16 cellular contexts compared by ENCODE assay signal in genomic region chr20:62489940-62490263, GRCh38. TPM values are rescaled to one million over a fixed set of nuclear protein-coding genes. Genes with fewer than 3 reads are reported as not detected.
DNase-seq lines count a peak whose midpoint lies in the region; ATAC-seq, FAIRE-seq and TF ChIP-seq lines count a peak whose summit lies in the region.
"Had no signal": no experiment of that assay in that cellular context is flagged by ENCODE, and none has a peak within 500 bp of the region (broad histone marks: within the 10 kb centered on the region; RNA-seq: fewer than 3 reads in every experiment).

No MANE protein-coding gene starts in this region.

- H2AFZ ChIP-seq in HCT116 (ENCODE audit: low read depth, low read length, poor library complexity, severe bottlenecking): no peak overlapping the region
- H2AFZ ChIP-seq in keratinocyte (ENCODE audit: control insufficient read depth, low read length): no peak overlapping the region

- no peak overlapping the region for H3K27ac ChIP-seq in BLaER1
- no peak overlapping the region for H3K27ac ChIP-seq in HCT116 (ENCODE audit: low read depth, low read length)
- peak overlapping the region; percentile 33 for H3K27ac ChIP-seq in WERI-Rb-1
- H3K27ac ChIP-seq in keratinocyte (ENCODE audit: control insufficient read depth, insufficient read depth, low read length): no peak overlapping the region

- H3K4me2 ChIP-seq in BLaER1 (peak overlapping the region; percentile 63), HCT116 (ENCODE audit: low read length) (peak overlapping the region; percentile 49), keratinocyte (ENCODE audit: control insufficient read depth, extremely low read depth, insufficient read depth, low read depth, low read length) (peak overlapping the region; percentile 91)

- POLR2A ChIA-PET in HCT116 (lab: Charles Lee): no interaction called here

- H3K4me3 ChIP-seq in BLaER1 (no peak overlapping the region), HCT116 (replicated peaks in 1 of 2; ENCODE audit: low read depth in 1 of 2, low read length in 2 of 2) (no peak overlapping the region), WERI-Rb-1 (ENCODE audit: low read depth, low read length) (no peak overlapping the region), keratinocyte (ENCODE audit: control insufficient read depth in 2 of 3, extremely low read depth in 1 of 3, insufficient read depth in 2 of 3, low read depth in 1 of 3, low read length in 3 of 3) (peak overlapping the region in 1 of 3 experiments; percentile 54)

- H4K20me1 ChIP-seq in BLaER1: peaks cover 11% of the 10 kb centered on the region; the same call in 1 of the 2 replicates
- H4K20me1 ChIP-seq in HCT116 (ENCODE audit: insufficient read depth): no peaks in the 10 kb centered on the region
- H4K20me1 ChIP-seq in keratinocyte (ENCODE audit: control insufficient read depth, extremely low read depth, insufficient read depth, low read length): no peaks in the 10 kb centered on the region

- DNase-seq in HCT116 (ENCODE audit: low read depth, low spot score): no peak
- DNase-seq in WERI-Rb-1: no peak
- no peak for DNase-seq in keratinocyte (ENCODE audit: low read depth, low spot score)
- DNase-seq: BE2C; CD8-positive, alpha-beta memory T cell; DMS53; GF-D8; GOT3; H9 had no signal

- RAD21 ChIA-PET in HCT116 (lab: Charles Lee; ENCODE audit: low non-redundant PET in 1 of 2, low total read pairs in 2 of 2, uncharacterized antibody in 2 of 2, unreplicated experiment in 2 of 2): no interaction called here

- no peak overlapping the region for H3K9ac ChIP-seq in BLaER1
- no peak overlapping the region for H3K9ac ChIP-seq in HCT116 (ENCODE audit: low read length)
- peak overlapping the region; percentile 66 for H3K9ac ChIP-seq in keratinocyte (ENCODE audit: control insufficient read depth, extremely low read depth, insufficient read depth, low read length)

- no peak for TF ChIP-seq CTCF in HCT116 (IDR thresholded peaks at IDR 0.05 in 2 of 3, conservative IDR thresholded peaks at IDR 0.05 in 1 of 3; ENCODE audit: borderline replicate concordance in 1 of 3, insufficient read depth in 1 of 3, low read depth in 2 of 3, low read length in 2 of 3)
- TF ChIP-seq CTCF in WERI-Rb-1 (IDR thresholded peaks at IDR 0.05; ENCODE audit: low read depth, low read length): no peak
- TF ChIP-seq CTCF in keratinocyte (optimal IDR thresholded peaks at IDR 0.05 in 1 of 3, IDR thresholded peaks at IDR 0.05 in 1 of 3, conservative IDR thresholded peaks at IDR 0.05 in 1 of 3; ENCODE audit: extremely low read depth in 1 of 3, insufficient read depth in 2 of 3, low read length in 3 of 3): no peak

- BruUV-seq in HCT116 (replicated peaks; lab: Mats Ljungman, UMichigan): no TSS peak

- intact Hi-C loops in HCT116 (cut with micrococcal nuclease): no loop called here

- TF ChIP-seq RAD21 in HCT116 (IDR thresholded peaks at IDR 0.05; ENCODE audit: low read depth): no peak

- TF ChIP-seq POLR2A in HCT116 (IDR thresholded peaks at IDR 0.05; ENCODE audit: borderline replicate concordance, extremely low read depth, insufficient read depth, insufficient read length): no peak

- no peaks in the 10 kb centered on the region for H3K79me2 ChIP-seq in HCT116 (ENCODE audit: insufficient read depth, low read length)
- no peaks in the 10 kb centered on the region for H3K79me2 ChIP-seq in keratinocyte (ENCODE audit: control insufficient read depth, insufficient read depth, low read length)

- H3K4me1 ChIP-seq in BLaER1 (peaks cover 69% of the 10 kb centered on the region), HCT116 (ENCODE audit: control insufficient read depth in 1 of 2, insufficient read depth in 2 of 2, low read length in 2 of 2) (peaks cover 10 to 23% of the 10 kb centered on the region in 2 experiments; a peak in 3 of 4 replicates), keratinocyte (ENCODE audit: control insufficient read depth, extremely low read depth, insufficient read depth, low read length) (peaks cover 17% of the 10 kb centered on the region)

- no peaks in the 10 kb centered on the region for H3K9me1 ChIP-seq in keratinocyte (ENCODE audit: control insufficient read depth, extremely low read depth, insufficient read depth, low read length)

- H3K9me3 ChIP-seq in BLaER1: peaks cover 8% of the 10 kb centered on the region
- no peaks in the 10 kb centered on the region for H3K9me3 ChIP-seq in HCT116 (ENCODE audit: control insufficient read depth in 1 of 2, insufficient read depth in 1 of 2, low read depth in 1 of 2, low read length in 2 of 2)
- H3K9me3 ChIP-seq in WERI-Rb-1 (ENCODE audit: severe bottlenecking): no peaks in the 10 kb centered on the region
- no peaks in the 10 kb centered on the region for H3K9me3 ChIP-seq in keratinocyte (ENCODE audit: control insufficient read depth, low read depth, low read length)
- H3K9me3 ChIP-seq: BE2C had no signal

- FAIRE-seq in keratinocyte (lab: Jason Lieb, UNC): no peak
- FAIRE-seq: A204.1 had no signal

- no peaks in the 10 kb centered on the region for H3K36me3 ChIP-seq in BLaER1
- H3K36me3 ChIP-seq in HCT116 (ENCODE audit: control insufficient read depth in 1 of 2, insufficient read depth in 2 of 2, low read length in 2 of 2): no peaks in the 10 kb centered on the region
- no peaks in the 10 kb centered on the region for H3K36me3 ChIP-seq in WERI-Rb-1
- no peaks in the 10 kb centered on the region for H3K36me3 ChIP-seq in keratinocyte (ENCODE audit: control insufficient read depth in 2 of 2, extremely low read depth in 1 of 2, insufficient read depth in 2 of 2, low read length in 2 of 2)
- H3K36me3 ChIP-seq: BE2C had no signal

- H3K9me2 ChIP-seq in HCT116 (ENCODE audit: insufficient read depth): no peaks in the 10 kb centered on the region

- ATAC-seq in HCT116 (no peak), GM21576 (IDR thresholded peaks at IDR 0.05; ENCODE audit: unreplicated experiment) (no peak), GM19395 (IDR thresholded peaks at IDR 0.05; ENCODE audit: unreplicated experiment) (no peak), GM21526 (IDR thresholded peaks at IDR 0.05; ENCODE audit: low FRiP score, unreplicated experiment) (no peak)

- CTCF ChIA-PET in HCT116 (lab: Charles Lee): no interaction called here

- dilution Hi-C loops in keratinocyte (cut with MboI; ENCODE audit: extremely low pct_ligation_motif_present, low sequenced_read_pairs): no loop called here

- H3K27me3 ChIP-seq in BLaER1 (peaks cover 49% of the 10 kb centered on the region), HCT116 (ENCODE audit: insufficient read depth, low read length) (no peaks in the 10 kb centered on the region), WERI-Rb-1 (ENCODE audit: insufficient read depth, low read depth, severe bottlenecking) (no peaks in the 10 kb centered on the region), keratinocyte (ENCODE audit: control insufficient read depth, extremely low read depth, insufficient read depth, low read length) (peaks cover 29% of the 10 kb centered on the region)
- H3K27me3 ChIP-seq: BE2C had no signal

TF ChIP-seq in HCT116, 20 proteins besides CTCF, POLR2A, EP300 and RAD21 (continues in another document):
- no peak for TF ChIP-seq YY1 (IDR thresholded peaks at IDR 0.05; ENCODE audit: extremely low read depth, insufficient replicate concordance, low read depth, low read length)
- no peak for TF ChIP-seq ZFX (IDR thresholded peaks at IDR 0.05)
- TF ChIP-seq JUND (IDR thresholded peaks at IDR 0.05): no peak
- no peak for TF ChIP-seq EZH2 (IDR thresholded peaks at IDR 0.05)
- no peak for TF ChIP-seq ELF1 (IDR thresholded peaks at IDR 0.05; ENCODE audit: borderline replicate concordance, low read depth)
- no peak for TF ChIP-seq SRF (IDR thresholded peaks at IDR 0.05; ENCODE audit: low read depth)
- TF ChIP-seq SIN3A (IDR thresholded peaks at IDR 0.05; ENCODE audit: low read depth): no peak
- no peak for TF ChIP-seq CEBPB (IDR thresholded peaks at IDR 0.05; ENCODE audit: low read depth)
- TF ChIP-seq, protein P1, sequence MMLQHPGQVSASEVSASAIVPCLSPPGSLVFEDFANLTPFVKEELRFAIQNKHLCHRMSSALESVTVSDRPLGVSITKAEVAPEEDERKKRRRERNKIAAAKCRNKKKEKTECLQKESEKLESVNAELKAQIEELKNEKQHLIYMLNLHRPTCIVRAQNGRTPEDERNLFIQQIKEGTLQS (IDR thresholded peaks at IDR 0.05): no peak
- no peak for TF ChIP-seq EGR1 (IDR thresholded peaks at IDR 0.05; ENCODE audit: low read depth)
- no peak for TF ChIP-seq MAX (IDR thresholded peaks at IDR 0.05)
- no peak for TF ChIP-seq ZBTB33 (IDR thresholded peaks at IDR 0.05; ENCODE audit: extremely low read depth, insufficient replicate concordance, low read length)
- TF ChIP-seq EZH2phosphoT487 (IDR thresholded peaks at IDR 0.05; ENCODE audit: borderline replicate concordance): no peak
- TF ChIP-seq CBX3 (IDR thresholded peaks at IDR 0.05; ENCODE audit: low read depth): no peak
- no peak for TF ChIP-seq ZNF274 (IDR thresholded peaks at IDR 0.05; ENCODE audit: low read depth, low read length)
- no peak for TF ChIP-seq FOSL1 (IDR thresholded peaks at IDR 0.05; ENCODE audit: low read depth)

RNA-seq across cellular contexts. Expression of gene GATA5, which starts 14.1 kb away (rescaled TPM):
- not detected for total RNA-seq in HCT116 (2021; ENCODE audit: unreplicated experiment)
- not detected in 2 replicates for polyA plus RNA-seq in HCT116 (2012)
- polyA plus RNA-seq in keratinocyte: not detected in 3 replicates
- polyA plus RNA-seq in keratinocyte (2011; ENCODE audit: low read depth): not detected
- not detected in 2 replicates for polyA plus RNA-seq in keratinocyte (2011; cell fraction: cytosol; rRNA removed)
- polyA plus RNA-seq in keratinocyte (2011; cell fraction: nucleus; rRNA removed): not detected in 2 replicates
- not detected in 2 replicates for polyA plus RNA-seq in keratinocyte (2012; ENCODE audit: low replicate concordance)
- polyA minus RNA-seq in keratinocyte: not detected in 3 replicates
- polyA minus RNA-seq in keratinocyte (2011; cell fraction: cytosol; rRNA and poly(A)+ RNA removed): not detected
- polyA minus RNA-seq in keratinocyte (2011; cell fraction: nucleus; rRNA and poly(A)+ RNA removed): not detected in 2 replicates
- total RNA-seq: CD8-positive, alpha-beta memory T cell; HT1080 had no signal
- polyA plus RNA-seq: AG04450; CD8-positive, alpha-beta memory T cell had no signal
